8 cellular contexts compared by ENCODE assay signal in genomic region chr12:120132863-120133385, GRCh38. TPM values are rescaled to one million over a fixed set of nuclear protein-coding genes. Genes with fewer than 3 reads are reported as not detected.
A peak's percentile ranks its signal among the peaks of the same experiment; 100 is the strongest.
DNase-seq lines count a peak whose midpoint lies in the region; ATAC-seq lines count a peak whose summit lies in the region.

No MANE protein-coding gene starts in this region.

- intact Hi-C loops in left ventricle myocardium superior (cut with micrococcal nuclease), result no loop called here

- ATAC-seq in GM18868 (IDR thresholded peaks at IDR 0.05; ENCODE audit: unreplicated experiment) (peak; percentile 88), GM21528 (IDR thresholded peaks at IDR 0.05; ENCODE audit: low FRiP score, unreplicated experiment) (peak; percentile 85), HG03196 (IDR thresholded peaks at IDR 0.05; ENCODE audit: unreplicated experiment) (peak; percentile 81), left ventricle myocardium superior (peak; percentile 72)

- in situ Hi-C loops in KBM-7 (cut with MboI; ENCODE audit: low pct_unique_long_range_greater_than_20kb, low sequenced_read_pairs), result no loop called here

- DNase-seq in left ventricle myocardium superior, result no peak
- DNase-seq in stimulated activated CD4-positive, alpha-beta T cell treated with anti-CD3 and anti-CD28 coated beads, Interleukin-4, amount 100 ng/mL, for 24 hours, result no peak
- DNase-seq in KBM-7, result no peak
- DNase-seq in NCI-H446 (lab: John Stamatoyannopoulos, UW), result no peak
- DNase-seq in activated CD8-positive, alpha-beta memory T cell treated with anti-CD3 and anti-CD28 coated beads, Interleukin-2, amount 50 U/mL, for 4 hours, result no peak

RNA-seq across cellular contexts. Expression of gene RAB35, which starts 16.4 kb away (rescaled TPM):
- total RNA-seq in left ventricle myocardium superior, result 24.0 TPM
